In the genomic region with DNA sequence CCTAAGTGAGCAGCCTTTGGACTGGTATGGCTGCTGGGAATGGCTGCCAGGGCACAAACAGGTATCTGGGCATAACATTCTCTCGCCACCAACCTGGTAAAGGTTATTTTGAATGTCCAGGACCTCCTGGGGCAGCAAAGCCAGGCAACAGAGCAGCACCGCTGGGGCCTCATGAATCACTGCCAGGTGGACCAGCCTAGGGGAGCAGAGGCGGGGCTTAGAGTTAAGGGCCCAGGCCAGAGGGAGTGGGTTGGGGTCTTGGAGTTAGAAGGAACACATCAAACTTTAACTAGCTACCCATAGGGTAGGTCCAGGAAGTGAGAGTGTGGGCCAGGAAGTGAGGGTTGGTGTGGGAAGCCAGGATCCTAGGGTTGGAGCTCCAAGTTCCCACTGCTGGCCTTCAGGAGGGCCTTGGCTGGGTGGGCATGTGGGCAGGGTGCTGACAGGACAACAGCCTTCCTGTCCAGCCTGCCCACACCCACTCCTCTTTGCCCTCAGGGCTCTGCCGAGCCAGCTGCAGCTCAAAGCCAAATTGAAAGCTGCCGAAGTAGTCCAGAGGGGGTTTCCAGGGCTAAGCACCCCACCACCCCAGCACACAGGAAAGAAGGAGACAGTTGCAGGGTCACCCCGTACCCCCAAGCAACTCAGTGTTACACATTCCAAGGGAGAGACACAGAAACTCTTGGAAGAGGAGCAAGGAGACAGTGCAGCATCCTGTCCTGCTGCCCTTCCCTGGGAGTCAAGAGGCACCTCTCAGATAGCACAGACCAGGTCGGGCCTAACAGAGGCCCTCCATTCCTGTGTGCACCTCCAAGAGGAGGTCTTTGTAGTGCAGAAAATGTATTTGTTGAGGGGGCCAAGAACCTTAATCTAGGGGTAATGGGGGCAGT, we compare ENCODE assay signal across 11 cellular contexts. TPM values are rescaled to one million over a fixed set of nuclear protein-coding genes. Genes with fewer than 3 reads are reported as not detected.
DNase-seq lines count a peak whose midpoint lies in the region; ATAC-seq, FAIRE-seq and TF ChIP-seq lines count a peak whose summit lies in the region.
"Had no signal": no experiment of that assay in that cellular context is flagged by ENCODE, and none has a peak within 500 bp of the region (broad histone marks: within the 10 kb centered on the region; RNA-seq: fewer than 3 reads in every experiment).

No MANE protein-coding gene starts in this region.

- in situ Hi-C loops in G401 (cut with HindIII; ENCODE audit: low sequenced_read_pairs), result no loop called here

- FAIRE-seq in D721Med (lab: Jason Lieb, UNC), result no peak
- FAIRE-seq: frontal cortex, TTC549 had no signal

- no peak for TF ChIP-seq EP300 in gastroesophageal sphincter (IDR thresholded peaks at IDR 0.05)

- peaks cover 0 to 1% of the 10 kb centered on the region in 2 donors for H3K27me3 Mint-ChIP-seq in CD8-positive, alpha-beta memory T cell
- no peaks in the 10 kb centered on the region for H3K27me3 Mint-ChIP-seq in effector memory CD8-positive, alpha-beta T cell

- peak in 1 of 5 donors; percentile 45 for DNase-seq in CD8-positive, alpha-beta memory T cell
- DNase-seq in MM.1S, result peak; percentile 29
- no peak for DNase-seq in effector memory CD8-positive, alpha-beta T cell
- DNase-seq in osteoblast (ENCODE audit: insufficient read length, low spot score, missing footprints), result peak; percentile 77
- no peak for DNase-seq in G401 (ENCODE audit: low spot score)
- DNase-seq in DMS114 treated with DMSO at 0.1 percent for 48 hours (lab: John Stamatoyannopoulos, UW; ENCODE audit: unreplicated experiment), result no peak
- no peak for DNase-seq in D721Med (ENCODE audit: insufficient read length, low spot score)

- H3K36me3 ChIP-seq in CD8-positive, alpha-beta memory T cell (ENCODE audit: insufficient read depth, low read length), result peaks cover 3% of the 10 kb centered on the region
- H3K36me3 ChIP-seq in MM.1S (replicated peaks; ENCODE audit: insufficient read depth, low read length) (no peaks in the 10 kb centered on the region; the same call in 1 of the 2 replicates), osteoblast (ENCODE audit: insufficient read depth, low read length) (peaks cover 10% of the 10 kb centered on the region), gastroesophageal sphincter (peaks cover 0 to 25% of the 10 kb centered on the region in 2 donors)

- peak overlapping the region; percentile 78 to 99 (median 98) for H3K27ac Mint-ChIP-seq in CD8-positive, alpha-beta memory T cell
- peak overlapping the region; percentile 99 for H3K27ac Mint-ChIP-seq in effector memory CD8-positive, alpha-beta T cell

- H3K9me3 Mint-ChIP-seq in CD8-positive, alpha-beta memory T cell, result no peaks in the 10 kb centered on the region
- no peaks in the 10 kb centered on the region for H3K9me3 Mint-ChIP-seq in effector memory CD8-positive, alpha-beta T cell

- peak overlapping the region; percentile 88 to 96 (median 91) for H3K4me3 Mint-ChIP-seq in CD8-positive, alpha-beta memory T cell
- H3K4me3 Mint-ChIP-seq in effector memory CD8-positive, alpha-beta T cell, result peak overlapping the region; percentile 98

- ATAC-seq in effector memory CD8-positive, alpha-beta T cell (replicated peaks), result peak; percentile 1
- no peak for ATAC-seq in gastroesophageal sphincter

- H3K4me1 ChIP-seq in CD8-positive, alpha-beta memory T cell (ENCODE audit: insufficient read depth, low read length), result peaks cover 35% of the 10 kb centered on the region
- H3K4me1 ChIP-seq in MM.1S (ENCODE audit: low read length), result peaks cover 37% of the 10 kb centered on the region
- H3K4me1 ChIP-seq in osteoblast (ENCODE audit: insufficient read depth, low read length), result peaks cover 18% of the 10 kb centered on the region
- peaks cover 4 to 42% (median 33%) of the 10 kb centered on the region in 3 donors for H3K4me1 ChIP-seq in gastroesophageal sphincter

- H2AFZ ChIP-seq in MM.1S (ENCODE audit: low read length), result peak overlapping the region; percentile 42; the same call in 1 of the 2 replicates
- H2AFZ ChIP-seq in osteoblast (ENCODE audit: low read length), result no peak overlapping the region

- no peaks in the 10 kb centered on the region for H3K9me2 ChIP-seq in MM.1S (replicated peaks; ENCODE audit: insufficient read depth, low read length)

- H3K9me3 ChIP-seq in CD8-positive, alpha-beta memory T cell (ENCODE audit: low read length), result no peaks in the 10 kb centered on the region
- H3K9me3 ChIP-seq in MM.1S (replicated peaks; ENCODE audit: insufficient read depth, low read length) (no peaks in the 10 kb centered on the region), osteoblast (ENCODE audit: low read depth, low read length) (no peaks in the 10 kb centered on the region), gastroesophageal sphincter (no peaks in the 10 kb centered on the region)

- H3K9ac ChIP-seq in MM.1S (ENCODE audit: low read length), result peak overlapping the region; percentile 83

- H4K20me1 ChIP-seq in MM.1S (ENCODE audit: insufficient read depth, low read length) (no peaks in the 10 kb centered on the region), osteoblast (ENCODE audit: insufficient read depth, low read length) (peaks cover 8% of the 10 kb centered on the region)

- POLR2A ChIA-PET in CD8-positive, alpha-beta memory T cell (lab: Charles Lee), result interaction anchor here (2.8 kb wide), 1 partner anchor 15 kb away, joined by 21 read pairs; a partner anchor contains a TSS

- H3K4me1 Mint-ChIP-seq in CD8-positive, alpha-beta memory T cell, result peaks cover 48 to 57% (median 55%) of the 10 kb centered on the region in 3 donors
- peaks cover 45 to 48% of the 10 kb centered on the region in 2 donors for H3K4me1 Mint-ChIP-seq in effector memory CD8-positive, alpha-beta T cell (ENCODE audit: low read depth in 2 of 2)

- TF ChIP-seq POLR2A in gastroesophageal sphincter (IDR thresholded peaks at IDR 0.05), result no peak

- H3K27ac ChIP-seq in CD8-positive, alpha-beta memory T cell (ENCODE audit: low read depth, low read length), result peak overlapping the region; percentile 93
- H3K27ac ChIP-seq in MM.1S (ENCODE audit: low read length), result peak overlapping the region; percentile 91
- no peak overlapping the region for H3K27ac ChIP-seq in osteoblast (ENCODE audit: low read depth, low read length)
- H3K27ac ChIP-seq in gastroesophageal sphincter, result peak overlapping the region in 1 of 4 donors; percentile 16

- H3K79me2 ChIP-seq in MM.1S (ENCODE audit: low read length), result peaks cover 51% of the 10 kb centered on the region
- H3K79me2 ChIP-seq in osteoblast (ENCODE audit: insufficient read depth, low read length), result peaks cover 25% of the 10 kb centered on the region

- 72% methylated on average over 2 of the region's 7 CpGs; no CpG with 5 or more reads in 1 of the 2 donors for WGBS in gastroesophageal sphincter (ENCODE audit: low coverage in 1 of 2), 2 donors

- H3K4me3 ChIP-seq in CD8-positive, alpha-beta memory T cell (ENCODE audit: low read length), result peak overlapping the region; percentile 86
- peak overlapping the region; percentile 95 for H3K4me3 ChIP-seq in MM.1S (ENCODE audit: low read length)
- peak overlapping the region; percentile 90 for H3K4me3 ChIP-seq in osteoblast (ENCODE audit: insufficient read depth, low read length)
- peak overlapping the region in 1 of 2 donors; percentile 87 for H3K4me3 ChIP-seq in gastroesophageal sphincter

- peaks cover 0 to 47% (median 7%) of the 10 kb centered on the region in 3 donors for H3K36me3 Mint-ChIP-seq in CD8-positive, alpha-beta memory T cell
- H3K36me3 Mint-ChIP-seq in effector memory CD8-positive, alpha-beta T cell (ENCODE audit: insufficient read depth), result peaks cover 60% of the 10 kb centered on the region

- CTCF ChIA-PET in CD8-positive, alpha-beta memory T cell (lab: Charles Lee), result interaction anchor here (0.9 to 1.2 kb wide), 3 partner anchors 10 to 25 kb away, joined by 3 to 4 read pairs (median 3); a partner anchor contains a TSS

- TF ChIP-seq CTCF in MM.1S (IDR thresholded peaks at IDR 0.05; ENCODE audit: low read length) (no peak), osteoblast (IDR thresholded peaks at IDR 0.05; ENCODE audit: extremely low read depth, low read depth, low read length) (no peak), D721Med (IDR thresholded peaks at IDR 0.05; ENCODE audit: insufficient read depth, missing control alignments) (no peak), gastroesophageal sphincter (IDR thresholded peaks at IDR 0.05) (no peak)

- peaks cover 58% of the 10 kb centered on the region for H3F3A ChIP-seq in MM.1S (ENCODE audit: insufficient read depth, low read length)

- H3K4me2 ChIP-seq in MM.1S (ENCODE audit: low read depth, low read length), result peak overlapping the region; percentile 92
- H3K4me2 ChIP-seq in osteoblast (ENCODE audit: insufficient read depth, low read length), result peak overlapping the region; percentile 92

- no peaks in the 10 kb centered on the region for H3K27me3 ChIP-seq in CD8-positive, alpha-beta memory T cell (ENCODE audit: insufficient read depth, low read length, poor library complexity, severe bottlenecking)
- no peaks in the 10 kb centered on the region for H3K27me3 ChIP-seq in MM.1S (replicated peaks; ENCODE audit: insufficient read depth, low read length)
- H3K27me3 ChIP-seq in osteoblast (ENCODE audit: insufficient read depth, low read length), result no peaks in the 10 kb centered on the region
- no peaks in the 10 kb centered on the region for H3K27me3 ChIP-seq in gastroesophageal sphincter

RNA-seq across cellular contexts. Expression of a gene that starts 2.6 kb away (rescaled TPM):
- total RNA-seq in CD8-positive, alpha-beta memory T cell, result 10 to 100 TPM; 33.1 to 34.3 TPM
- 5.3 TPM for polyA plus RNA-seq in CD8-positive, alpha-beta memory T cell
- 3.2 and 4.7 TPM in 2 replicates for total RNA-seq in osteoblast
- total RNA-seq in G401 (2014; rRNA removed; shearing (Covaris generic)), result 27.7 and 58.6 TPM in 2 replicates
- total RNA-seq in gastroesophageal sphincter, result 10 to 100 TPM in 1 of 4 donors, 1 to 10 TPM in 3; 4.2 to 13.4 (median 5.7) TPM

RNA-seq across cellular contexts. Expression of a gene that starts 5.4 kb away (rescaled TPM):
- 10 to 100 TPM; 34.8 to 35.7 TPM for total RNA-seq in CD8-positive, alpha-beta memory T cell
- 49.0 TPM for polyA plus RNA-seq in CD8-positive, alpha-beta memory T cell
- total RNA-seq in osteoblast (86.0 and 94.1 TPM in 2 replicates), gastroesophageal sphincter (10 to 100 TPM; 21.3 to 34.0 (median 25.6) TPM)
- 73.4 and 80.4 TPM in 2 replicates for total RNA-seq in G401 (2014; rRNA removed; shearing (Covaris generic))

RNA-seq across cellular contexts. Expression of a gene that starts 7.5 kb away (rescaled TPM):
- not detected for total RNA-seq in CD8-positive, alpha-beta memory T cell
- polyA plus RNA-seq in CD8-positive, alpha-beta memory T cell, result not detected
- total RNA-seq in osteoblast (not detected in 2 replicates), gastroesophageal sphincter (under 1 TPM in 2 of 4 donors, not detected in 2; 0.27 to 0.69 TPM)
- 14.3 and 14.6 TPM in 2 replicates for total RNA-seq in G401 (2014; rRNA removed; shearing (Covaris generic))
- total RNA-seq: HT-29 had no signal

RNA-seq across cellular contexts. Expression of a gene that starts 15.8 kb away (rescaled TPM):
- 1,000 to 10,000 TPM; 2,387 to 2,400 TPM for total RNA-seq in CD8-positive, alpha-beta memory T cell
- 460 TPM for polyA plus RNA-seq in CD8-positive, alpha-beta memory T cell
- total RNA-seq in osteoblast (676 and 702 TPM in 2 replicates), gastroesophageal sphincter (100 to 1,000 TPM; 553 to 749 (median 626) TPM)
- total RNA-seq in G401 (2014; rRNA removed; shearing (Covaris generic)), result 1,050 and 1,370 TPM in 2 replicates

RNA-seq across cellular contexts. Expression of a gene that starts 39.3 kb away (rescaled TPM):
- 100 to 1,000 TPM; 116 TPM for total RNA-seq in CD8-positive, alpha-beta memory T cell
- 3.6 TPM for polyA plus RNA-seq in CD8-positive, alpha-beta memory T cell
- total RNA-seq in osteoblast (8.0 and 10.0 TPM in 2 replicates), gastroesophageal sphincter (100 to 1,000 TPM; 101 to 281 (median 134) TPM)
- total RNA-seq in G401 (2014; rRNA removed; shearing (Covaris generic)), result 40.1 and 46.1 TPM in 2 replicates

Comparison
In these comparisons a context has a peak if more than half of its experiments do, and no peak if none do; other contexts are left out.
1. DNase-seq: peak in MM.1S (single experiment) and osteoblast (single experiment); none in effector memory CD8-positive, alpha-beta T cell (0 of 3), G401 (single experiment), DMS114 treated with DMSO at 0.1 percent for 48 hours (single experiment) and D721Med (single experiment).